In the genomic region with DNA sequence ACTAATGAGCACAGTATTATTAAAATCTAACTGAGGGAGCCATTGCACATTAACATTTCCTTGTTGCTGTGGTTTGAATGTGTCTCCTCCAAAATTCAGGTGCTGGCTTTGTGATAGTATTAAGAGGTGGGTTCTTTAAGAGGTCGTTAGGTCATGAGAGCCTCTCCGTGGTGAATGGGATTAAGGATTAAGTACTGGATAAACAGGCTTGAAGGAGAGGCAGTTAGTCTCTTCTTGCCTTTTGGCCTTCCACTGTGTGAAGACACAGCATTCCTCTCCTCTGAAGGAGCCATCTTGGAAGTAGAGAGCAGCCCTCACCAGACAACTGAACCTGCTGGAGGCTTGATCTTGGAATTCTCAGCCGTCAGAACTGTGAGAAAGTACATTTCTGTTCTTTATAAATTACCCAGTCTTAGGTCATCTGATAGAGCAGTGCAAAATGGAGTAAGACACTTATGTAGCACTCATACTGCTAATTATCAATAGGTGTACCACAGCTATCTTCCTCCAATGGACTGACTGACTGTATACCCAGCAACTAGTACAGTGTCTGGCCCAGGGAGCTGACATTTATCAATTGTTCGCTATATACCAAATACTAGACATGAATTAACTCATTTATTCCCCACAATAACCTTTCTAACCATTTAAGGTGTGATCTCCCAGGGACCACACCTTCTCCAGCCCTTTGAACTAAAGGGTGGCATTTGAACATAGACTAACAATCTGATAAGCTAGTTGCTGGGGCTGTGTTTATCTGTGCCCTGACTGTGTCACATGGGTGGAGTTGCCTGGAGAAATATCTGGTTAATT, we compare ENCODE assay signal across 12 cellular contexts.
A peak's percentile ranks its signal among the peaks of the same experiment; 100 is the strongest.
DNase-seq lines count a peak whose midpoint lies in the region; ATAC-seq and FAIRE-seq lines count a peak whose summit lies in the region.
"Had no signal": no experiment of that assay in that cellular context is flagged by ENCODE, and none has a peak within 500 bp of the region (broad histone marks: within the 10 kb centered on the region; RNA-seq: fewer than 3 reads in every experiment).

No MANE protein-coding gene starts in this region.

- no peak overlapping the region for H3K27ac Mint-ChIP-seq in activated T-cell treated with anti-CD3 and anti-CD28 coated beads, Interleukin-2, amount 50 U/mL, for 72 hours
- H3K27ac Mint-ChIP-seq in central memory CD8-positive, alpha-beta T cell (ENCODE audit: low read depth), result no peak overlapping the region
- H3K27ac Mint-ChIP-seq: activated naive CD4-positive, alpha-beta T cell treated with anti-CD3 and anti-CD28 coated beads, Interleukin-2, amount 10 ng/mL, durations not matched to agents 7 days and 5 days; CD4-positive, alpha-beta memory T cell had no signal

- no peak for FAIRE-seq in frontal cortex (lab: Jason Lieb, UNC)

- peak; percentile 6 to 19 for ATAC-seq in activated T-cell treated with anti-CD3 and anti-CD28 coated beads, Interleukin-2, amount 50 U/mL, for 72 hours (replicated peaks in 1 of 2)
- ATAC-seq in central memory CD8-positive, alpha-beta T cell (replicated peaks; ENCODE audit: extremely low read depth, poor library complexity, severe bottlenecking), result peak; percentile 19
- ATAC-seq in stimulated activated naive CD8-positive, alpha-beta T cell treated with anti-CD3 and anti-CD28 coated beads, Interleukin-15, Interleukin-2, amounts not matched to agents 100 U/mL and 50 U/mL, for 24 hours, result peak; percentile 42

- no peak overlapping the region for H3K4me3 Mint-ChIP-seq in activated T-cell treated with anti-CD3 and anti-CD28 coated beads, Interleukin-2, amount 50 U/mL, for 72 hours
- H3K4me3 Mint-ChIP-seq in central memory CD8-positive, alpha-beta T cell, result no peak overlapping the region
- H3K4me3 Mint-ChIP-seq: activated naive CD4-positive, alpha-beta T cell treated with anti-CD3 and anti-CD28 coated beads, Interleukin-2, amount 10 ng/mL, durations not matched to agents 7 days and 5 days; CD4-positive, alpha-beta memory T cell had no signal

- peaks cover 44% of the 10 kb centered on the region for H3K4me1 Mint-ChIP-seq in activated T-cell treated with anti-CD3 and anti-CD28 coated beads, Interleukin-2, amount 50 U/mL, for 72 hours (ENCODE audit: low read depth)
- no peaks in the 10 kb centered on the region for H3K4me1 Mint-ChIP-seq in central memory CD8-positive, alpha-beta T cell

- DNase-seq in activated T-cell treated with anti-CD3 and anti-CD28 coated beads, Interleukin-2, amount 50 U/mL, for 72 hours, result no peak
- DNase-seq in activated T-cell treated with anti-CD3 and anti-CD28 coated beads for 4 hours (no peak), NCI-H82 (lab: John Stamatoyannopoulos, UW) (peak; percentile 96), frontal cortex (ENCODE audit: low spot score in 2 of 2) (no peak), HuH-7.5 (ENCODE audit: low spot score) (no peak), T-helper 9 cell (no peak)
- no peak for DNase-seq in central memory CD8-positive, alpha-beta T cell (ENCODE audit: low spot score in 2 of 2)
- DNase-seq in stimulated activated naive CD8-positive, alpha-beta T cell treated with anti-CD3 and anti-CD28 coated beads, Interleukin-15, Interleukin-2, amounts not matched to agents 100 U/mL and 50 U/mL, for 24 hours, result no peak
- DNase-seq: activated CD8-positive, alpha-beta memory T cell treated with anti-CD3 and anti-CD28 coated beads, Interleukin-2, amount 50 U/mL, for 48 hours; NCI-H1417 treated with DMSO at 0.1 percent for 48 hours had no signal

- no peaks in the 10 kb centered on the region for H3K36me3 Mint-ChIP-seq in activated T-cell treated with anti-CD3 and anti-CD28 coated beads, Interleukin-2, amount 50 U/mL, for 72 hours (ENCODE audit: insufficient read depth in 2 of 2)
- peaks cover 1% of the 10 kb centered on the region for H3K36me3 Mint-ChIP-seq in central memory CD8-positive, alpha-beta T cell (ENCODE audit: insufficient read depth)
- H3K36me3 Mint-ChIP-seq: activated naive CD4-positive, alpha-beta T cell treated with anti-CD3 and anti-CD28 coated beads, Interleukin-2, amount 10 ng/mL, durations not matched to agents 7 days and 5 days; CD4-positive, alpha-beta memory T cell had no signal

- H3K9me3 Mint-ChIP-seq in activated T-cell treated with anti-CD3 and anti-CD28 coated beads, Interleukin-2, amount 50 U/mL, for 72 hours, result no peaks in the 10 kb centered on the region
- no peaks in the 10 kb centered on the region for H3K9me3 Mint-ChIP-seq in central memory CD8-positive, alpha-beta T cell
- H3K9me3 Mint-ChIP-seq: activated naive CD4-positive, alpha-beta T cell treated with anti-CD3 and anti-CD28 coated beads, Interleukin-2, amount 10 ng/mL, durations not matched to agents 7 days and 5 days; CD4-positive, alpha-beta memory T cell had no signal

- H3K27me3 Mint-ChIP-seq in activated T-cell treated with anti-CD3 and anti-CD28 coated beads, Interleukin-2, amount 50 U/mL, for 72 hours (ENCODE audit: low read depth), result no peaks in the 10 kb centered on the region
- H3K27me3 Mint-ChIP-seq in central memory CD8-positive, alpha-beta T cell, result peaks cover 9% of the 10 kb centered on the region
